In genomic region chr13:80825276-80825675, GRCh38 we compare ENCODE assay signal across 27 cellular contexts.
"Had no signal": no experiment of that assay in that cellular context is flagged by ENCODE, and none has a peak within 500 bp of the region (broad histone marks: within the 10 kb centered on the region; RNA-seq: fewer than 3 reads in every experiment).

No MANE protein-coding gene starts in this region.

- H3K4me3 ChIP-seq: stomach, suprapubic skin, testis, thoracic aorta, thyroid gland, tibial artery, tibial nerve, transverse colon, upper lobe of left lung, upper lobe of right lung, uterus, vagina had no signal

- H3K27me3 ChIP-seq: stomach, suprapubic skin, testis, thyroid gland, tibial artery, tibial nerve, transverse colon, upper lobe of left lung, upper lobe of right lung, uterus, vagina had no signal

- H3K9me3 ChIP-seq: testis, thyroid gland, uterus, vagina had no signal

- DNase-seq: stimulated activated CD4-positive, alpha-beta T cell treated with anti-CD3 and anti-CD28 coated beads, Interleukin-2, amount 100 ng/mL, for 48 hours; stimulated activated CD4-positive, alpha-beta T cell treated with anti-CD3 and anti-CD28 coated beads, Interleukin-4, amount 100 ng/mL, for 1 hour; stimulated activated CD4-positive, alpha-beta T cell treated with anti-CD3 and anti-CD28 coated beads, Interleukin-4, amount 100 ng/mL, for 24 hours; stimulated activated CD4-positive, alpha-beta T cell treated with anti-CD3 and anti-CD28 coated beads, Interleukin-4, amount 100 ng/mL, for 4 hours; stimulated activated CD8-positive, alpha-beta memory T cell treated with anti-CD3 and anti-CD28 coated beads, Interleukin-4, amount 100 ng/mL, for 48 hours; stimulated activated naive B cell treated with anti-CD40 and anti-IgM and Interleukin-4, amounts not matched to agents 10 μg/mL and 1 μg/mL and 100 μg/mL, for 72 hours; stimulated activated naive CD4-positive, alpha-beta T cell; stimulated activated naive CD4-positive, alpha-beta T cell treated with Interleukin-2 at 50 U/mL for 16 hours; stimulated activated naive CD8-positive, alpha-beta T cell treated with anti-CD3 and anti-CD28 coated beads, Interleukin-15, amount 100 ng/mL, for 72 hours; stimulated activated naive CD8-positive, alpha-beta T cell treated with anti-CD3 and anti-CD28 coated beads, Interleukin-15, Interleukin-2, amounts not matched to agents 100 U/mL and 50 U/mL, for 24 hours; stomach; substantia nigra; testis; thyroid gland; tibial artery; transverse colon; trophoblast cell; upper lobe of left lung; upper lobe of right lung; uterus had no signal

- FAIRE-seq: urothelium cell line had no signal

- H3K27ac ChIP-seq: stomach, suprapubic skin, testis, thoracic aorta, thyroid gland, tibial artery, transverse colon, upper lobe of left lung, upper lobe of right lung, uterus, vagina had no signal

- H3K36me3 ChIP-seq: stomach, suprapubic skin, thoracic aorta, thyroid gland, tibial artery, tibial nerve, transverse colon, upper lobe of left lung, upper lobe of right lung, uterus, vagina had no signal

- H3K4me1 ChIP-seq: stomach, suprapubic skin, testis, thyroid gland, tibial artery, transverse colon, upper lobe of left lung, upper lobe of right lung, uterus, vagina had no signal

- ATAC-seq: stimulated activated effector memory CD8-positive, alpha-beta T cell treated with anti-CD3 and anti-CD28 coated beads, Interleukin-12 subunit alpha, Interleukin-12 subunit beta, amount 100 ng/mL, for 72 hours; stimulated activated memory B cell treated with anti-CD40 and anti-IgM and Interleukin-4, amounts not matched to agents 10 μg/mL and 1 μg/mL and 100 μg/mL, for 72 hours; stimulated activated naive B cell treated with anti-CD40 and anti-IgM and Interleukin-4, amounts not matched to agents 10 μg/mL and 1 μg/mL and 100 μg/mL, for 72 hours; stimulated activated naive CD8-positive, alpha-beta T cell treated with anti-CD3 and anti-CD28 coated beads, Interleukin-15, amount 100 ng/mL, for 72 hours; stimulated activated naive CD8-positive, alpha-beta T cell treated with anti-CD3 and anti-CD28 coated beads, Interleukin-15, Interleukin-2, amounts not matched to agents 100 U/mL and 50 U/mL, for 24 hours; upper lobe of right lung had no signal
